ENCODE assay signal across 1 cellular context in genomic region chr2:1726558-1726957, GRCh38.
TF ChIP-seq lines count a peak whose summit lies in the region.

No MANE protein-coding gene starts in this region.

TF ChIP-seq in WTC11, 78 proteins besides CTCF, POLR2A, EP300 and RAD21 (continued from another document):
- TF ChIP-seq AR (CRISPR knock-in tag; IDR thresholded peaks at IDR 0.05), result no peak
- no peak for TF ChIP-seq ZNF671 (CRISPR knock-in tag; IDR thresholded peaks at IDR 0.05)
- TF ChIP-seq RORB (CRISPR knock-in tag; IDR thresholded peaks at IDR 0.05), result no peak
- no peak for TF ChIP-seq MAX (CRISPR knock-in tag; IDR thresholded peaks at IDR 0.05)
- no peak for TF ChIP-seq ATF1 (CRISPR knock-in tag; IDR thresholded peaks at IDR 0.05)
- TF ChIP-seq TEAD4 (CRISPR knock-in tag; IDR thresholded peaks at IDR 0.05), result no peak
